2 cellular contexts compared by ENCODE assay signal in genomic region chr16:50522324-50522723, GRCh38.
TF ChIP-seq lines count a peak whose summit lies in the region.

No MANE protein-coding gene starts in this region.

TF ChIP-seq in HepG2, 621 proteins besides CTCF, POLR2A, EP300 and RAD21 (continued from another document):
- TF ChIP-seq NFIB (CRISPR knock-in tag; IDR thresholded peaks at IDR 0.05; ENCODE audit: borderline replicate concordance) (no peak), ZNF205 (CRISPR knock-in tag; IDR thresholded peaks at IDR 0.05) (no peak), ZFX (CRISPR knock-in tag; IDR thresholded peaks at IDR 0.05; ENCODE audit: low read depth) (0 out of 2 replicates have a peak, but pooled peaks have one; percentile 19), HDAC1 (CRISPR knock-in tag; IDR thresholded peaks at IDR 0.05) (no peak), ZNF674 (CRISPR knock-in tag; IDR thresholded peaks at IDR 0.05; ENCODE audit: low read depth) (0 out of 2 replicates have a peak, but pooled peaks have one; percentile 21), ZNF781 (CRISPR knock-in tag; IDR thresholded peaks at IDR 0.05; ENCODE audit: borderline replicate concordance, not compliant biosample characterization) (no peak), MAFK (conservative IDR thresholded peaks at IDR 0.05 in 1 of 2, IDR thresholded peaks at IDR 0.05 in 1 of 2; ENCODE audit: low read length in 2 of 2) (peak; percentile 27 to 72; a peak in 3 of 4 replicates), ZNF775 (CRISPR knock-in tag; IDR thresholded peaks at IDR 0.05; ENCODE audit: borderline replicate concordance) (no peak), SMAD3 (CRISPR knock-in tag; IDR thresholded peaks at IDR 0.05) (no peak), ZBTB49 (CRISPR knock-in tag; IDR thresholded peaks at IDR 0.05; ENCODE audit: borderline replicate concordance) (no peak), MAFF (IDR thresholded peaks at IDR 0.05; ENCODE audit: low read depth, low read length) (peak; percentile 69)

TF ChIP-seq in SK-N-SH treated with all-trans-retinoic acid at 6 μM for 48 hours, 23 proteins besides CTCF, POLR2A, EP300 and RAD21:
- TF ChIP-seq, protein P1, sequence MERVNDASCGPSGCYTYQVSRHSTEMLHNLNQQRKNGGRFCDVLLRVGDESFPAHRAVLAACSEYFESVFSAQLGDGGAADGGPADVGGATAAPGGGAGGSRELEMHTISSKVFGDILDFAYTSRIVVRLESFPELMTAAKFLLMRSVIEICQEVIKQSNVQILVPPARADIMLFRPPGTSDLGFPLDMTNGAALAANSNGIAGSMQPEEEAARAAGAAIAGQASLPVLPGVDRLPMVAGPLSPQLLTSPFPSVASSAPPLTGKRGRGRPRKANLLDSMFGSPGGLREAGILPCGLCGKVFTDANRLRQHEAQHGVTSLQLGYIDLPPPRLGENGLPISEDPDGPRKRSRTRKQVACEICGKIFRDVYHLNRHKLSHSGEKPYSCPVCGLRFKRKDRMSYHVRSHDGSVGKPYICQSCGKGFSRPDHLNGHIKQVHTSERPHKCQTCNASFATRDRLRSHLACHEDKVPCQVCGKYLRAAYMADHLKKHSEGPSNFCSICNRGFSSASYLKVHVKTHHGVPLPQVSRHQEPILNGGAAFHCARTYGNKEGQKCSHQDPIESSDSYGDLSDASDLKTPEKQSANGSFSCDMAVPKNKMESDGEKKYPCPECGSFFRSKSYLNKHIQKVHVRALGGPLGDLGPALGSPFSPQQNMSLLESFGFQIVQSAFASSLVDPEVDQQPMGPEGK (CRISPR knock-in tag; IDR thresholded peaks at IDR 0.05; ENCODE audit: borderline replicate concordance), result no peak
- TF ChIP-seq ZFP30 (CRISPR knock-in tag; IDR thresholded peaks at IDR 0.05), result no peak
- no peak for TF ChIP-seq BACH2 (CRISPR knock-in tag; IDR thresholded peaks at IDR 0.05; ENCODE audit: borderline replicate concordance)
- TF ChIP-seq, protein P2, sequence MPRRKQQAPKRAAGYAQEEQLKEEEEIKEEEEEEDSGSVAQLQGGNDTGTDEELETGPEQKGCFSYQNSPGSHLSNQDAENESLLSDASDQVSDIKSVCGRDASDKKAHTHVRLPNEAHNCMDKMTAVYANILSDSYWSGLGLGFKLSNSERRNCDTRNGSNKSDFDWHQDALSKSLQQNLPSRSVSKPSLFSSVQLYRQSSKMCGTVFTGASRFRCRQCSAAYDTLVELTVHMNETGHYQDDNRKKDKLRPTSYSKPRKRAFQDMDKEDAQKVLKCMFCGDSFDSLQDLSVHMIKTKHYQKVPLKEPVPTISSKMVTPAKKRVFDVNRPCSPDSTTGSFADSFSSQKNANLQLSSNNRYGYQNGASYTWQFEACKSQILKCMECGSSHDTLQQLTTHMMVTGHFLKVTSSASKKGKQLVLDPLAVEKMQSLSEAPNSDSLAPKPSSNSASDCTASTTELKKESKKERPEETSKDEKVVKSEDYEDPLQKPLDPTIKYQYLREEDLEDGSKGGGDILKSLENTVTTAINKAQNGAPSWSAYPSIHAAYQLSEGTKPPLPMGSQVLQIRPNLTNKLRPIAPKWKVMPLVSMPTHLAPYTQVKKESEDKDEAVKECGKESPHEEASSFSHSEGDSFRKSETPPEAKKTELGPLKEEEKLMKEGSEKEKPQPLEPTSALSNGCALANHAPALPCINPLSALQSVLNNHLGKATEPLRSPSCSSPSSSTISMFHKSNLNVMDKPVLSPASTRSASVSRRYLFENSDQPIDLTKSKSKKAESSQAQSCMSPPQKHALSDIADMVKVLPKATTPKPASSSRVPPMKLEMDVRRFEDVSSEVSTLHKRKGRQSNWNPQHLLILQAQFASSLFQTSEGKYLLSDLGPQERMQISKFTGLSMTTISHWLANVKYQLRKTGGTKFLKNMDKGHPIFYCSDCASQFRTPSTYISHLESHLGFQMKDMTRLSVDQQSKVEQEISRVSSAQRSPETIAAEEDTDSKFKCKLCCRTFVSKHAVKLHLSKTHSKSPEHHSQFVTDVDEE (CRISPR knock-in tag; IDR thresholded peaks at IDR 0.05), result no peak
- no peak for TF ChIP-seq POU6F1 (CRISPR knock-in tag; IDR thresholded peaks at IDR 0.05; ENCODE audit: borderline replicate concordance, low read depth)
- no peak for TF ChIP-seq ZNF565 (CRISPR knock-in tag; conservative IDR thresholded peaks at IDR 0.05; ENCODE audit: low read depth)
- no peak for TF ChIP-seq ZFP3 (CRISPR knock-in tag; IDR thresholded peaks at IDR 0.05)
- TF ChIP-seq ZC3H10 (CRISPR knock-in tag; IDR thresholded peaks at IDR 0.05), result no peak
- TF ChIP-seq OSR1 (CRISPR knock-in tag; IDR thresholded peaks at IDR 0.05), result no peak
- no peak for TF ChIP-seq PPARA (CRISPR knock-in tag; IDR thresholded peaks at IDR 0.05; ENCODE audit: borderline replicate concordance)
- TF ChIP-seq TCF4 (CRISPR knock-in tag; IDR thresholded peaks at IDR 0.05; ENCODE audit: borderline replicate concordance), result no peak
- no peak for TF ChIP-seq CSDC2 (CRISPR knock-in tag; IDR thresholded peaks at IDR 0.05)
- TF ChIP-seq CSRNP3 (CRISPR knock-in tag; IDR thresholded peaks at IDR 0.05), result no peak
- TF ChIP-seq ZNF8 (CRISPR knock-in tag; IDR thresholded peaks at IDR 0.05), result no peak
- TF ChIP-seq SNAI2 (CRISPR knock-in tag; IDR thresholded peaks at IDR 0.05), result no peak
- no peak for TF ChIP-seq ZNF70 (CRISPR knock-in tag; IDR thresholded peaks at IDR 0.05)
- TF ChIP-seq CREB5 (CRISPR knock-in tag; IDR thresholded peaks at IDR 0.05; ENCODE audit: low read depth), result no peak
- no peak for TF ChIP-seq ISL1 (CRISPR knock-in tag; IDR thresholded peaks at IDR 0.05)
